In the genomic region with DNA sequence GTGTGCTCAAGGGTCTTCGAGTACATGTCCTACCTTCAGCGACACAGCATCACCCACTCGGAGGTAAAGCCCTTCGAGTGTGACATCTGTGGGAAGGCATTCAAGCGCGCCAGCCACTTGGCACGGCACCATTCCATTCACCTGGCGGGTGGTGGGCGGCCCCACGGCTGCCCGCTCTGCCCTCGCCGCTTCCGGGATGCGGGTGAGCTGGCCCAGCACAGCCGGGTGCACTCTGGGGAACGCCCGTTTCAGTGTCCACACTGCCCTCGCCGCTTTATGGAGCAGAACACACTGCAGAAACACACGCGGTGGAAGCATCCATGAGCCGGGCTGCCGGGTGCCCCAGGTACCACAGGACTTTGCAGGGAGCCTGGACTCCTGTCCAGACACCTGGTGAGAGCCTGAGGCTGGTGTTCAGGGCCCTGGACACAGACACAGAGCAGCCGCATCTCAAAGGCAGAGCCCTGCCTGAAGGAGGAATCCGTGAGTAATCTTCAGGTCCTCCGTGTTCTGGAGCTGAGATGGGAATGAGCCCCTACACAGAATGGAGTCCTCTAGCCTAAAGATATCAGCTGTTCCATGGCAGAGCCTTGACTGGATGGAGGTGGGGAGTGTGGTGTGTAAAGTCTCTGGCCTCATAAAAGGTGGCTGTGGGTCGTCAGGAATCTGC, we compare ENCODE assay signal across 11 cellular contexts. TPM values are rescaled to one million over a fixed set of nuclear protein-coding genes. Genes with fewer than 3 reads are reported as not detected.
DNase-seq lines count a peak whose midpoint lies in the region; ATAC-seq and TF ChIP-seq lines count a peak whose summit lies in the region.
"Had no signal": no experiment of that assay in that cellular context is flagged by ENCODE, and none has a peak within 500 bp of the region (broad histone marks: within the 10 kb centered on the region; RNA-seq: fewer than 3 reads in every experiment).

No MANE protein-coding gene starts in this region.

- TF ChIP-seq CTCF in MCF 10A (IDR thresholded peaks at IDR 0.05; ENCODE audit: unreplicated experiment) (no peak), breast epithelium (IDR thresholded peaks at IDR 0.05) (no peak)

- H3K27ac ChIP-seq in breast epithelium = no peak overlapping the region

- H3K27ac Mint-ChIP-seq in MCF 10A (ENCODE audit: low read depth, unreplicated experiment) (peak overlapping the region; percentile 94), T-cell (no peak overlapping the region)
- H3K27ac Mint-ChIP-seq in stimulated activated naive B cell treated with anti-CD40 and anti-IgM and Interleukin-4, amounts not matched to agents 10 μg/mL and 1 μg/mL and 100 μg/mL, for 72 hours = peak overlapping the region; percentile 97

- no peaks in the 10 kb centered on the region for H3K36me3 ChIP-seq in breast epithelium

- ATAC-seq in T-cell (replicated peaks in 1 of 4) = no peak
- no peak for ATAC-seq in stimulated activated naive B cell treated with anti-CD40 and anti-IgM and Interleukin-4, amounts not matched to agents 10 μg/mL and 1 μg/mL and 100 μg/mL, for 72 hours (replicated peaks)
- ATAC-seq in GM18858 (IDR thresholded peaks at IDR 0.05; ENCODE audit: unreplicated experiment) = no peak
- no peak for ATAC-seq in HG03175 (IDR thresholded peaks at IDR 0.05; ENCODE audit: unreplicated experiment)
- no peak for ATAC-seq in HG03565 (IDR thresholded peaks at IDR 0.05; ENCODE audit: unreplicated experiment)

- TSS peak; percentile 65 for BruUV-seq in MCF 10A (replicated peaks; lab: Mats Ljungman, UMichigan)

- POLR2A ChIA-PET in MCF 10A (lab: Yijun Ruan, JAX) (interaction anchor here (1.0 to 1.4 kb wide), 4 partner anchors 9 to 12 kb away, joined by 4 to 6 read pairs (median 4); no protein-coding TSS in a partner anchor), T-cell (lab: Charles Lee) (no interaction called here)

- peaks cover 13 to 15% of the 10 kb centered on the region in 2 donors for H3K4me1 ChIP-seq in breast epithelium

- H3K9me3 Mint-ChIP-seq in MCF 10A (ENCODE audit: unreplicated experiment) (no peaks in the 10 kb centered on the region), T-cell (no peaks in the 10 kb centered on the region)
- no peaks in the 10 kb centered on the region for H3K9me3 Mint-ChIP-seq in stimulated activated naive B cell treated with anti-CD40 and anti-IgM and Interleukin-4, amounts not matched to agents 10 μg/mL and 1 μg/mL and 100 μg/mL, for 72 hours

- H3K9me3 ChIP-seq in breast epithelium = no peaks in the 10 kb centered on the region

- H3K36me3 Mint-ChIP-seq in MCF 10A (ENCODE audit: insufficient read depth, unreplicated experiment) = peaks cover 50% of the 10 kb centered on the region
- peaks cover 4% of the 10 kb centered on the region for H3K36me3 Mint-ChIP-seq in T-cell
- H3K36me3 Mint-ChIP-seq in stimulated activated naive B cell treated with anti-CD40 and anti-IgM and Interleukin-4, amounts not matched to agents 10 μg/mL and 1 μg/mL and 100 μg/mL, for 72 hours = peaks cover 45 to 77% of the 10 kb centered on the region in 2 donors

- no peak for TF ChIP-seq POLR2A in breast epithelium (IDR thresholded peaks at IDR 0.05)

- H3K27me3 ChIP-seq in breast epithelium = no peaks in the 10 kb centered on the region

- intact Hi-C loops in MCF 10A (cut with micrococcal nuclease) = no loop called here
- intact Hi-C loops in breast epithelium (cut with DNase I; ENCODE audit: low total_unique reads) = no loop called here

- no peak for DNase-seq in MCF 10A (ENCODE audit: unreplicated experiment)
- no peak for DNase-seq in breast epithelium (ENCODE audit: low spot score in 2 of 2)
- no peak for DNase-seq in T-cell
- DNase-seq in glomerular visceral epithelial cell (ENCODE audit: extremely low spot score) = peak; percentile 62
- DNase-seq in stimulated activated naive B cell treated with anti-CD40 and anti-IgM and Interleukin-4, amounts not matched to agents 10 μg/mL and 1 μg/mL and 100 μg/mL, for 72 hours = no peak
- DNase-seq: DMS53; kidney glomerular epithelial cell; stimulated activated CD4-positive, alpha-beta T cell treated with anti-CD3 and anti-CD28 coated beads, Interleukin-2, amount 100 ng/mL, for 24 hours had no signal

- CTCF ChIA-PET in MCF 10A (lab: Yijun Ruan, JAX) = interaction anchor here (1.0 to 3.6 kb wide), 3 partner anchors 8 to 13 kb away, joined by 4 to 25 read pairs (median 11); no protein-coding TSS in a partner anchor
- CTCF ChIA-PET in T-cell (lab: Charles Lee) = interaction anchor here in 1 of 2 donors (0.6 kb wide), 1 partner anchor 8 kb away, joined by 4 read pairs; no protein-coding TSS in a partner anchor

- H3K4me3 Mint-ChIP-seq in MCF 10A (ENCODE audit: unreplicated experiment) (peak overlapping the region; percentile 82), T-cell (peak overlapping the region; percentile 83 to 90 (median 88))
- peak overlapping the region; percentile 87 to 99 for H3K4me3 Mint-ChIP-seq in stimulated activated naive B cell treated with anti-CD40 and anti-IgM and Interleukin-4, amounts not matched to agents 10 μg/mL and 1 μg/mL and 100 μg/mL, for 72 hours

- peaks cover 18% of the 10 kb centered on the region for H3K4me1 Mint-ChIP-seq in MCF 10A (ENCODE audit: insufficient read depth, unreplicated experiment)
- H3K4me1 Mint-ChIP-seq in T-cell = peaks cover 57 to 61% (median 59%) of the 10 kb centered on the region in 3 donors
- peaks cover 49 to 81% of the 10 kb centered on the region in 2 donors for H3K4me1 Mint-ChIP-seq in stimulated activated naive B cell treated with anti-CD40 and anti-IgM and Interleukin-4, amounts not matched to agents 10 μg/mL and 1 μg/mL and 100 μg/mL, for 72 hours

- H3K27me3 Mint-ChIP-seq in MCF 10A (ENCODE audit: insufficient read depth, unreplicated experiment) (no peaks in the 10 kb centered on the region), T-cell (peaks cover 0 to 2% of the 10 kb centered on the region in 2 donors)
- no peaks in the 10 kb centered on the region for H3K27me3 Mint-ChIP-seq in stimulated activated naive B cell treated with anti-CD40 and anti-IgM and Interleukin-4, amounts not matched to agents 10 μg/mL and 1 μg/mL and 100 μg/mL, for 72 hours

- peak overlapping the region in 1 of 3 donors; percentile 99 for H3K4me3 ChIP-seq in breast epithelium

RNA-seq across cellular contexts. Expression of a gene that starts 1.5 kb away (rescaled TPM):
- total RNA-seq in MCF 10A (2022) = 22.3 and 25.7 TPM in 2 replicates
- 10 to 100 TPM; 10.7 to 16.8 (median 16.7) TPM for total RNA-seq in breast epithelium
- 10 to 100 TPM; 26.4 to 38.7 (median 31.9) TPM for total RNA-seq in T-cell

RNA-seq across cellular contexts. Expression of a gene that starts 3.0 kb away (rescaled TPM):
- total RNA-seq in MCF 10A (2022) = 2.3 and 2.5 TPM in 2 replicates
- total RNA-seq in breast epithelium = 10 to 100 TPM in 2 of 3 donors, 1 to 10 TPM in 1; 7.9 to 10.5 (median 10.2) TPM
- 1 to 10 TPM; 1.7 to 4.7 (median 3.8) TPM for total RNA-seq in T-cell

RNA-seq across cellular contexts. Expression of a gene that starts 4.2 kb away (rescaled TPM):
- total RNA-seq in MCF 10A (2022) (38.9 and 44.9 TPM in 2 replicates), breast epithelium (10 to 100 TPM; 21.0 to 24.3 (median 22.4) TPM), T-cell (100 to 1,000 TPM in 2 of 5 donors, 10 to 100 TPM in 3; 44.6 to 116 (median 94.2) TPM)

RNA-seq across cellular contexts. Expression of a gene that starts 9.9 kb away (rescaled TPM):
- 220 and 280 TPM in 2 replicates for total RNA-seq in MCF 10A (2022)
- total RNA-seq in breast epithelium = 10 to 100 TPM; 82.5 to 93.4 (median 85.3) TPM
- 100 to 1,000 TPM; 254 to 310 (median 303) TPM for total RNA-seq in T-cell

RNA-seq across cellular contexts. Expression of a gene that starts 20.6 kb away (rescaled TPM):
- total RNA-seq in MCF 10A (2022) = 2.7 and 3.1 TPM in 2 replicates
- 1 to 10 TPM; 2.6 to 6.7 (median 4.9) TPM for total RNA-seq in breast epithelium
- 10 to 100 TPM in 2 of 5 donors, 1 to 10 TPM in 3; 7.2 to 13.3 (median 8.2) TPM for total RNA-seq in T-cell

Comparison
In these comparisons a context has a peak if more than half of its experiments do, and no peak if none do; other contexts are left out.
1. H3K27ac Mint-ChIP-seq: peak in MCF 10A (single experiment) and stimulated activated naive B cell treated with anti-CD40 and anti-IgM and Interleukin-4, amounts not matched to agents 10 μg/mL and 1 μg/mL and 100 μg/mL, for 72 hours (single experiment); none in T-cell (0 of 2).
2. Peak in every context shown above with its lines, with median percentiles within 50 percentile points of each other: H3K4me3 Mint-ChIP-seq.